In the genomic region with DNA sequence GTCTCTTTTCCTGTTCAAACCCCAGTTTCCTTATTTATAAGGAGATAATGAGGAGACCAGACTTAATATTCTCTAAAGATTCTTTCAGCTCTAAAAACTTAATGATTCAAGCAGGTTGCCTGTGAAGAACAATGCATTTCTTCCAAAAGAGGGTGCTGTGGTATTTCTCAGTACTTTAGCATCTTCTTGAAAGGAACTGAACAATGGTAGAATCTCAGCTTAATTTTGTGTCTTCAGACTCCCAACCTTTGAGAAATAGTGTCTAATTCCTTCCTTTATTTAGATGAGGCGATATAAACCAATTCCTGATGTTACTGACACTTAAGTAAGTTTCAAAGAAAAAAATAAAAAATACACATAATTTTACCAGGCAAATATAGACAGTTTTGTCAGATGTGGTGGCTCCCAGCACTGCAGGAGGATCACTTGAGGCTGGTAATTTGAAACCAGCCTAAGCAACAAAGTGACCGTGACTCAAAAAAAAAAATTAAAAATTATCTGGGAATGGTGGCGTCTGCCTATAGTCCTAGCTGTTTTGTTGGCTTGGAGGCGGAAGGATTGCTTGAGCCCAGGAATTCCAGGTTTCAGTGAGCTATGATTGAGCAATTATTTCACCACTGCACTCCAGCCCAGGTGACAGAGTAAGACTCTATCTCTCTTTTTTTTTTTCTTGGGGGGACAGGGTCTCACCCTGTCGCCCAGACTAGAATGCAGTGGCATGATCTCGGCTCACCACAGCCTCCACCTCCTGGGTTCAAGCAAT, we compare ENCODE assay signal across 8 cellular contexts.
A peak's percentile ranks its signal among the peaks of the same experiment; 100 is the strongest.
DNase-seq lines count a peak whose midpoint lies in the region; ATAC-seq, FAIRE-seq and TF ChIP-seq lines count a peak whose summit lies in the region.

No MANE protein-coding gene starts in this region.

- peak overlapping the region in 1 of 2 experiments; percentile 66; a peak in 2 of 4 replicates for H4K8ac ChIP-seq in IMR-90 (ENCODE audit: low read depth in 2 of 2, low read length in 2 of 2)

- TF ChIP-seq POLR2A in IMR-90 (IDR thresholded peaks at IDR 0.05; ENCODE audit: low read depth, low read length) (no peak), K562 (conservative IDR thresholded peaks at IDR 0.05) (no peak)

- H4K20me1 ChIP-seq in IMR-90 (ENCODE audit: insufficient read depth, low read length) (no peaks in the 10 kb centered on the region), K562 (replicated peaks; ENCODE audit: control insufficient read depth, insufficient read depth, low read length) (no peaks in the 10 kb centered on the region)

- H3K9me3 ChIP-seq in IMR-90 (ENCODE audit: control insufficient read depth, insufficient read depth, low read length), result no peaks in the 10 kb centered on the region
- no peaks in the 10 kb centered on the region for H3K9me3 ChIP-seq in K562 (replicated peaks; ENCODE audit: control insufficient read depth, insufficient read depth, low read depth, low read length)
- H3K9me3 ChIP-seq in liver (ENCODE audit: control insufficient read depth in 4 of 4, low read length in 3 of 4), result no peaks in the 10 kb centered on the region

- WGBS in IMR-90 (ENCODE audit: extremely low coverage in 2 of 2, insufficient read length in 1 of 2), 2 experiments, result no CpG with 5 or more reads among the region's 6 CpGs
- 70% methylated on average over 5 of the region's 6 CpGs for WGBS in K562 (ENCODE audit: insufficient coverage, low coverage, missing lambda C conversion rate)
- 80% methylated on average over 6 of the region's 6 CpGs for WGBS in liver

- peak overlapping the region; percentile 21; the same call in 1 of the 2 replicates for H2AK5ac ChIP-seq in IMR-90 (ENCODE audit: low read depth, low read length)

- FAIRE-seq in K562 (lab: Jason Lieb, UNC), result peak; percentile 49

- H2BK20ac ChIP-seq in IMR-90 (ENCODE audit: low read depth, low read length), result no peak overlapping the region

- ATAC-seq in IMR-90 (ENCODE audit: low read depth) (peak; percentile 83), K562 (peak; percentile 61; the same call in 2 of the 3 replicates), HG02852 (IDR thresholded peaks at IDR 0.05; ENCODE audit: unreplicated experiment) (no peak), GM21619 (IDR thresholded peaks at IDR 0.05; ENCODE audit: unreplicated experiment) (no peak)

- peaks cover 0 to 11% of the 10 kb centered on the region in 2 experiments; a peak in 2 of 4 replicates for H3K79me1 ChIP-seq in IMR-90 (ENCODE audit: low read depth in 1 of 2, low read length in 2 of 2)

- TF ChIP-seq EP300 in K562 (IDR thresholded peaks at IDR 0.05; ENCODE audit: low read length), result no peak

- H3K27me3 ChIP-seq in IMR-90 (ENCODE audit: control insufficient read depth, insufficient read depth, low read length), result no peaks in the 10 kb centered on the region
- H3K27me3 ChIP-seq in K562 (ENCODE audit: control insufficient read depth in 2 of 2, insufficient read depth in 2 of 2, low read length in 2 of 2), result no peaks in the 10 kb centered on the region
- H3K27me3 ChIP-seq in liver (ENCODE audit: control insufficient read depth in 4 of 4, insufficient read depth in 4 of 4, low read length in 3 of 4), result no peaks in the 10 kb centered on the region

- dilution Hi-C loops in IMR-90 (cut with HindIII; ENCODE audit: low sequenced_read_pairs, unreplicated experiment), result no loop called here

- H3K4ac ChIP-seq in IMR-90 (ENCODE audit: low read depth, low read length), result 0 out of 2 replicates have a peak overlapping the region, but pooled peaks have one; percentile 10

- DNase-seq in Caki2 (ENCODE audit: low read depth) (peak; percentile 56), IMR-90 (peak; percentile 80), K562 (ENCODE audit: extremely low read depth in 1 of 4, low spot score in 3 of 4) (peak in 2 of 4 experiments; percentile 6 to 24), HuH-7 (ENCODE audit: low spot score) (no peak), C1 segment of cervical spinal cord (lab: John Stamatoyannopoulos, UW) (no peak)

- CTCF ChIA-PET in IMR-90 (lab: Yijun Ruan, JAX), result interaction anchor here (0.6 to 1.3 kb wide), 21 partner anchors 9 to 207 kb away, joined by 3 to 10 read pairs (median 4); no protein-coding TSS in a partner anchor
- CTCF ChIA-PET in K562 (lab: Yijun Ruan, JAX; ENCODE audit: low intra/inter-chr PET ratio), result interaction anchor here (1.2 to 2.3 kb wide), 2 partner anchors 198 to 207 kb away, joined by 4 to 12 read pairs; no protein-coding TSS in a partner anchor

- no peak overlapping the region for H3K56ac ChIP-seq in IMR-90 (ENCODE audit: extremely low read depth, insufficient read depth, low read length)

- no peak overlapping the region; the same call in 1 of the 2 replicates for H4K5ac ChIP-seq in IMR-90 (ENCODE audit: low read depth, low read length)

- H3K23ac ChIP-seq in IMR-90 (ENCODE audit: low read depth, low read length), result no peak overlapping the region

- BruUV-seq in IMR-90 (replicated peaks; lab: Mats Ljungman, UMichigan) (no TSS peak), K562 (replicated peaks; lab: Mats Ljungman, UMichigan) (no TSS peak)

- H3K4me2 ChIP-seq in IMR-90 (ENCODE audit: low read depth, low read length) (no peak overlapping the region), K562 (ENCODE audit: insufficient read depth, low read length) (no peak overlapping the region)

- H3K27ac ChIP-seq in IMR-90 (ENCODE audit: insufficient read depth, low read length), result no peak overlapping the region
- H3K27ac ChIP-seq in K562 (ENCODE audit: extremely low read depth, low read depth, low read length), result no peak overlapping the region
- no peak overlapping the region for H3K27ac ChIP-seq in liver (ENCODE audit: low read depth in 1 of 2, low read length in 2 of 2)

- intact Hi-C loops in IMR-90 (cut with micrococcal nuclease) (loop anchor here (1.0 kb wide), 2 partner anchors 192 to 198 kb away; no protein-coding TSS in a partner anchor), K562 (cut with micrococcal nuclease) (no loop called here)

- H2AFZ ChIP-seq in IMR-90 (replicated peaks; ENCODE audit: low read length, poor library complexity), result no peak overlapping the region
- H2AFZ ChIP-seq in K562 (ENCODE audit: low read depth, low read length), result no peak overlapping the region

- no peak overlapping the region for H3K9ac ChIP-seq in IMR-90 (ENCODE audit: low read depth, low read length)
- no peak overlapping the region for H3K9ac ChIP-seq in K562 (ENCODE audit: insufficient read depth in 1 of 2, low read depth in 2 of 2, low read length in 2 of 2)
- H3K9ac ChIP-seq in liver (ENCODE audit: low read depth in 1 of 2, low read length in 2 of 2), result no peak overlapping the region

- no peaks in the 10 kb centered on the region for H3K36me3 ChIP-seq in IMR-90 (ENCODE audit: control insufficient read depth, insufficient read depth, low read length)
- H3K36me3 ChIP-seq in K562 (ENCODE audit: control insufficient read depth, insufficient read depth, low read length), result 0 out of 3 replicates have a peak, but pooled peaks cover 3% of the 10 kb centered on the region
- H3K36me3 ChIP-seq in liver (ENCODE audit: control insufficient read depth in 4 of 4, insufficient read depth in 3 of 4, low read depth in 1 of 4, low read length in 3 of 4), result peaks cover 0 to 4% (median 0%) of the 10 kb centered on the region in 4 donors

- no peak overlapping the region for H2AK9ac ChIP-seq in IMR-90 (replicated peaks; ENCODE audit: low read depth, low read length, poor library complexity)

- H3K4me3 ChIP-seq in IMR-90 (ENCODE audit: insufficient read depth, low read depth, low read length) (no peak overlapping the region), K562 (no peak overlapping the region), liver (ENCODE audit: low read depth in 1 of 3, low read length in 3 of 3) (no peak overlapping the region)

- no peak overlapping the region for H2BK120ac ChIP-seq in IMR-90 (ENCODE audit: low read depth, low read length)

- 0 out of 2 replicates have a peak, but pooled peaks cover under 1% of the 10 kb centered on the region for H3K9me1 ChIP-seq in IMR-90 (ENCODE audit: insufficient read depth, low read length)
- H3K9me1 ChIP-seq in K562 (ENCODE audit: control insufficient read depth, insufficient read depth, low read length), result no peaks in the 10 kb centered on the region

- POLR2A ChIA-PET in IMR-90 (lab: Charles Lee; ENCODE audit: unreplicated experiment), result no interaction called here
- POLR2A ChIA-PET in K562 (lab: Yijun Ruan, JAX), result interaction anchor here (0.6 kb wide), 1 partner anchor 8 kb away, joined by 4 read pairs; no protein-coding TSS in a partner anchor

- H3K14ac ChIP-seq in IMR-90 (replicated peaks; ENCODE audit: low read depth, low read length), result no peak overlapping the region

- TF ChIP-seq CTCF in IMR-90 (conservative IDR thresholded peaks at IDR 0.05; ENCODE audit: low read depth, low read length) (peak; percentile 84), K562 (IDR thresholded peaks at IDR 0.05 in 2 of 3, conservative IDR thresholded peaks at IDR 0.05 in 1 of 3; ENCODE audit: insufficient read depth in 2 of 3, low read depth in 1 of 3, low read length in 3 of 3) (peak in 1 of 3 experiments; percentile 42; a peak in 3 of 6 replicates), liver (IDR thresholded peaks at IDR 0.05; ENCODE audit: low read depth, low read length, missing input control) (peak; percentile 30)

- in situ Hi-C loops in Caki2 (cut with HindIII; ENCODE audit: low pct_unique_long_range_greater_than_20kb, low sequenced_read_pairs) (no loop called here), IMR-90 (cut with MboI; ENCODE audit: low sequenced_read_pairs) (loop anchor here (5.0 kb wide), 1 partner anchor 192 kb away; no protein-coding TSS in a partner anchor), K562 (cut with MboI) (loop anchor here (5.0 kb wide), 1 partner anchor 192 kb away; no protein-coding TSS in a partner anchor)

- no peak overlapping the region for H4K91ac ChIP-seq in IMR-90 (ENCODE audit: insufficient read depth, low read depth, low read length)

- H3K4me1 ChIP-seq in IMR-90 (ENCODE audit: control insufficient read depth, insufficient read depth, low read length) (peaks cover 7% of the 10 kb centered on the region), K562 (replicated peaks in 1 of 2; ENCODE audit: control insufficient read depth in 2 of 2, insufficient read depth in 2 of 2, low read length in 2 of 2) (no peaks in the 10 kb centered on the region; a peak in 1 of 5 replicates), liver (ENCODE audit: control insufficient read depth in 4 of 4, insufficient read depth in 4 of 4, low read length in 3 of 4) (peaks cover 0 to 2% (median 2%) of the 10 kb centered on the region in 4 donors)

- no peak overlapping the region for H2BK5ac ChIP-seq in IMR-90 (ENCODE audit: low read depth, low read length, poor library complexity, severe bottlenecking)

- no peak overlapping the region for H2BK15ac ChIP-seq in IMR-90 (ENCODE audit: low read depth, low read length)

- TF ChIP-seq RAD21 in IMR-90 (IDR thresholded peaks at IDR 0.05; ENCODE audit: low read length), result peak; percentile 70
- TF ChIP-seq RAD21 in K562 (CRISPR knock-in tag; conservative IDR thresholded peaks at IDR 0.05 in 1 of 2, IDR thresholded peaks at IDR 0.05 in 1 of 2), result peak; percentile 52 to 65
- TF ChIP-seq RAD21 in liver (IDR thresholded peaks at IDR 0.05), result peak; percentile 67 to 72

- H3K79me2 ChIP-seq in K562 (ENCODE audit: control insufficient read depth, insufficient read depth, low read length), result no peaks in the 10 kb centered on the region

- H3K18ac ChIP-seq in IMR-90 (ENCODE audit: low read depth, low read length), result no peak overlapping the region

TF ChIP-seq in liver, 16 proteins besides CTCF, POLR2A, EP300 and RAD21 (continues in another document):
- TF ChIP-seq GABPA (IDR thresholded peaks at IDR 0.05 in 1 of 2, conservative IDR thresholded peaks at IDR 0.05 in 1 of 2) (no peak), HNF4A (conservative IDR thresholded peaks at IDR 0.05) (no peak)

Comparison
In these comparisons a context has a peak if more than half of its experiments do, and no peak if none do; other contexts are left out.
1. DNase-seq: peak in Caki2 (single experiment) and IMR-90 (single experiment); none in HuH-7 (single experiment) and C1 segment of cervical spinal cord (0 of 14).
2. ATAC-seq: peak in IMR-90 (single experiment) and K562 (single experiment); none in HG02852 (single experiment) and GM21619 (single experiment).